7 cellular contexts compared by ENCODE assay signal in genomic region chr7:99407849-99408346, GRCh38. TPM values are rescaled to one million over a fixed set of nuclear protein-coding genes. Genes with fewer than 3 reads are reported as not detected.
DNase-seq lines count a peak whose midpoint lies in the region; ATAC-seq and TF ChIP-seq lines count a peak whose summit lies in the region.

No MANE protein-coding gene starts in this region.

- in situ Hi-C loops in mammary epithelial cell (cut with MboI; ENCODE audit: low sequenced_read_pairs in 2 of 2): no loop called here

- peak; percentile 1 for ATAC-seq in HG03039 (IDR thresholded peaks at IDR 0.05; ENCODE audit: unreplicated experiment)

- H3K4me2 ChIP-seq in mammary epithelial cell (ENCODE audit: insufficient read depth, low read depth, low read length) (peak overlapping the region; percentile 86), smooth muscle cell (peak overlapping the region; percentile 96)

- H3K79me2 ChIP-seq in mammary epithelial cell (ENCODE audit: insufficient read depth, low read length): peaks cover 93% of the 10 kb centered on the region
- H3K79me2 ChIP-seq in smooth muscle cell (ENCODE audit: low read depth): peaks cover 75% of the 10 kb centered on the region

- H2AFZ ChIP-seq in mammary epithelial cell (ENCODE audit: low read depth, low read length) (peak overlapping the region; percentile 92), smooth muscle cell (ENCODE audit: low read depth) (peak overlapping the region; percentile 53)

- H3K9me3 ChIP-seq in mammary epithelial cell (replicated peaks; ENCODE audit: insufficient read depth, low read length) (no peaks in the 10 kb centered on the region), smooth muscle cell (replicated peaks; ENCODE audit: low read depth) (no peaks in the 10 kb centered on the region)

- intact Hi-C loops in mammary epithelial cell (cut with micrococcal nuclease): loop anchor here (1.0 kb wide), 1 partner anchor 33 kb away; no protein-coding TSS in a partner anchor

- no peaks in the 10 kb centered on the region for H4K20me1 ChIP-seq in mammary epithelial cell (ENCODE audit: insufficient read depth, low read length)
- H4K20me1 ChIP-seq in smooth muscle cell (ENCODE audit: low read depth): peaks cover 71% of the 10 kb centered on the region

- under 1% methylated on average over 23 of the region's 28 CpGs for WGBS in mammary epithelial cell (ENCODE audit: low coverage, missing lambda C conversion rate)
- 1% methylated on average over 28 of the region's 28 CpGs for WGBS in smooth muscle cell (ENCODE audit: low lambda C conversion rate)

- H3K4me1 ChIP-seq in mammary epithelial cell (ENCODE audit: insufficient read depth, low read length): peaks cover 33% of the 10 kb centered on the region
- H3K4me1 ChIP-seq in smooth muscle cell (ENCODE audit: low read depth): peaks cover 17% of the 10 kb centered on the region

- no peaks in the 10 kb centered on the region for H3F3A ChIP-seq in smooth muscle cell (ENCODE audit: low read depth)

- no peak for TF ChIP-seq CTCF in mammary epithelial cell (conservative IDR thresholded peaks at IDR 0.05 in 1 of 2, IDR thresholded peaks at IDR 0.05 in 1 of 2; ENCODE audit: extremely low read depth in 1 of 2, insufficient read depth in 1 of 2, low read depth in 1 of 2, low read length in 2 of 2)
- no peak for TF ChIP-seq CTCF in smooth muscle cell (IDR thresholded peaks at IDR 0.05; ENCODE audit: borderline replicate concordance, insufficient read depth, poor library complexity, severe bottlenecking)

- H3K4me3 ChIP-seq in mammary epithelial cell (replicated peaks in 1 of 3; ENCODE audit: insufficient read depth in 1 of 3, low read depth in 2 of 3, low read length in 3 of 3) (peak overlapping the region; percentile 93 to 97 (median 96)), smooth muscle cell (peak overlapping the region; percentile 92)

- DNase-seq in GM04503 (ENCODE audit: low read depth): peak; percentile 27
- peak; percentile 21 for DNase-seq in T follicular helper cell (ENCODE audit: low read depth)
- DNase-seq in mammary epithelial cell: peak; percentile 64
- peak; percentile 73 for DNase-seq in islet precursor cell
- peak; percentile 41 for DNase-seq in smooth muscle cell (lab: John Stamatoyannopoulos, UW; ENCODE audit: unreplicated experiment)
- DNase-seq in NCI-H128 (lab: John Stamatoyannopoulos, UW; ENCODE audit: unreplicated experiment): no peak

- BruUV-seq in mammary epithelial cell (replicated peaks; lab: Mats Ljungman, UMichigan): no TSS peak

- H3K36me3 ChIP-seq in mammary epithelial cell (ENCODE audit: insufficient read depth, low read length) (peaks cover 25% of the 10 kb centered on the region), smooth muscle cell (ENCODE audit: low read depth) (peaks cover 10% of the 10 kb centered on the region)

- H3K27me3 ChIP-seq in mammary epithelial cell (ENCODE audit: insufficient read depth, low read length): no peaks in the 10 kb centered on the region
- H3K27me3 ChIP-seq in smooth muscle cell (ENCODE audit: low read depth): no peaks in the 10 kb centered on the region

- H3K27ac ChIP-seq in mammary epithelial cell (ENCODE audit: insufficient read depth, low read depth, low read length) (peak overlapping the region; percentile 88), smooth muscle cell (ENCODE audit: low read depth) (peak overlapping the region; percentile 98)

- peak overlapping the region; percentile 96 for H3K9ac ChIP-seq in mammary epithelial cell (ENCODE audit: insufficient read depth, low read length)
- H3K9ac ChIP-seq in smooth muscle cell (ENCODE audit: low read depth): peak overlapping the region; percentile 97

- CTCF ChIA-PET in mammary epithelial cell (lab: Charles Lee; ENCODE audit: low non-redundant PET): no interaction called here

- dilution Hi-C loops in mammary epithelial cell (cut with HindIII; ENCODE audit: low sequenced_read_pairs): no loop called here

RNA-seq across cellular contexts. Expression of gene PDAP1, which starts 0.5 kb away (rescaled TPM):
- total RNA-seq in mammary epithelial cell (100 to 1,000 TPM in 1 of 2 donors, 10 to 100 TPM in 1; 23.0 to 182 TPM), smooth muscle cell (57.5 and 89.4 TPM in 2 replicates)
- polyA plus RNA-seq in mammary epithelial cell (60.9 TPM), smooth muscle cell (77.3 and 82.1 TPM in 2 replicates)
- 30.6 TPM for polyA minus RNA-seq in mammary epithelial cell

RNA-seq across cellular contexts. Expression of gene BUD31, which starts 0.9 kb away (rescaled TPM):
- total RNA-seq in mammary epithelial cell (100 to 1,000 TPM in 1 of 2 donors, 10 to 100 TPM in 1; 52.3 to 140 TPM), smooth muscle cell (97.2 and 133 TPM in 2 replicates)
- polyA plus RNA-seq in mammary epithelial cell (59.9 TPM), smooth muscle cell (222 and 249 TPM in 2 replicates)
- 26.9 TPM for polyA minus RNA-seq in mammary epithelial cell

RNA-seq across cellular contexts. Expression of gene PTCD1, which starts 30.7 kb away (rescaled TPM):
- total RNA-seq in mammary epithelial cell (1 to 10 TPM; 7.0 to 7.2 TPM), smooth muscle cell (2.7 and 10.8 TPM in 2 replicates)
- polyA plus RNA-seq in mammary epithelial cell (5.2 TPM), smooth muscle cell (4.5 and 6.6 TPM in 2 replicates)
- polyA minus RNA-seq in mammary epithelial cell: 31.8 TPM

RNA-seq across cellular contexts. Expression of gene CPSF4, which starts 30.8 kb away (rescaled TPM):
- total RNA-seq in mammary epithelial cell (100 to 1,000 TPM in 1 of 2 donors, 10 to 100 TPM in 1; 60.4 to 107 TPM), smooth muscle cell (23.6 and 27.1 TPM in 2 replicates)
- polyA plus RNA-seq in mammary epithelial cell (28.8 TPM), smooth muscle cell (30.3 and 37.0 TPM in 2 replicates)
- 38.8 TPM for polyA minus RNA-seq in mammary epithelial cell

RNA-seq across cellular contexts. Expression of gene ARPC1B, which starts 33.4 kb away (rescaled TPM):
- 100 to 1,000 TPM; 196 to 228 TPM for total RNA-seq in mammary epithelial cell
- 547 TPM for polyA plus RNA-seq in mammary epithelial cell
- polyA minus RNA-seq in mammary epithelial cell: 215 TPM
- total RNA-seq in smooth muscle cell: 105 and 167 TPM in 2 replicates
- polyA plus RNA-seq in smooth muscle cell: 204 and 225 TPM in 2 replicates
